In the genomic region with DNA sequence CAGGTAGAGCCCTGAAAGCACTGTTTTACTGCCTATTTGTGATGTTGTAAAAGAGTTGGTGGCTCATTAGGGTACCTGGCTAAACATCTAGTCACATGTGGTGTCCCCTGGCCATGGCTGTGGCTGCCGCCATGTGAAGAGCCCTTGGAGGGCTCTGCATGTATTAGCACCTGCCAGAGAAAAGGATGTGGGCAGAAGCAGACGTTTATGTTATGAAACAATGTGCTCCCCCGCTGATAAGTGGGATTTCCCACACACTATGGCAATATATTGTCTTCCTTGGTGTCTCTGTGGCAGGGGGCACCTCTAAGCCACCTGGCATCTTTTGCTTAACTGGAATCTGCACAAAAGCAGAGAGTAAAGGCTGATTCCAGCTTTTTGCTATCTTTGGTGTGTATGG, we compare ENCODE assay signal across 10 cellular contexts. TPM values are rescaled to one million over a fixed set of nuclear protein-coding genes. Genes with fewer than 3 reads are reported as not detected.
DNase-seq lines count a peak whose midpoint lies in the region; ATAC-seq and TF ChIP-seq lines count a peak whose summit lies in the region.
"Had no signal": no experiment of that assay in that cellular context is flagged by ENCODE, and none has a peak within 500 bp of the region (broad histone marks: within the 10 kb centered on the region; RNA-seq: fewer than 3 reads in every experiment).

No MANE protein-coding gene starts in this region.

- BruUV-seq in PC-3 (replicated peaks; lab: Mats Ljungman, UMichigan): no TSS peak

- H3K4me1 ChIP-seq in CD8-positive, alpha-beta memory T cell (ENCODE audit: insufficient read depth, low read length): peaks cover 48% of the 10 kb centered on the region
- H3K4me1 ChIP-seq in OCI-LY3 (ENCODE audit: low read length) (peaks cover 76% of the 10 kb centered on the region), duodenal mucosa (ENCODE audit: control insufficient read depth in 1 of 2, insufficient read depth in 2 of 2, low read length in 2 of 2) (peaks cover 32 to 52% of the 10 kb centered on the region in 2 donors), PC-3 (ENCODE audit: insufficient read depth, low read length) (peaks cover 14% of the 10 kb centered on the region)

- H3K9ac ChIP-seq in OCI-LY3 (ENCODE audit: low read length): peak overlapping the region; percentile 37; the same call in 1 of the 2 replicates
- no peak overlapping the region for H3K9ac ChIP-seq in duodenal mucosa (ENCODE audit: low read depth in 1 of 2, low read length in 2 of 2)
- no peak overlapping the region for H3K9ac ChIP-seq in PC-3 (ENCODE audit: low read length)

- peaks cover 8 to 70% (median 27%) of the 10 kb centered on the region in 3 donors for H3K36me3 Mint-ChIP-seq in CD8-positive, alpha-beta memory T cell
- H3K36me3 Mint-ChIP-seq in T-helper 2 cell treated with Interferon-gamma antibody and Interleukin-4, amounts not matched to agents 5 μg/mL and 100 μg/mL, for 36 hours (ENCODE audit: low read depth): peaks cover 14% of the 10 kb centered on the region

- H3K27ac Mint-ChIP-seq in CD8-positive, alpha-beta memory T cell: peak overlapping the region; percentile 36 to 95 (median 69)
- no peak overlapping the region for H3K27ac Mint-ChIP-seq in T-helper 2 cell treated with Interferon-gamma antibody and Interleukin-4, amounts not matched to agents 5 μg/mL and 100 μg/mL, for 36 hours

- CTCF ChIA-PET in CD8-positive, alpha-beta memory T cell (lab: Charles Lee): interaction anchor here (1.8 kb wide), 1 partner anchor 10 kb away, joined by 8 read pairs; no protein-coding TSS in a partner anchor
- CTCF ChIA-PET in PC-3 (lab: Charles Lee): no interaction called here

- H4K20me1 ChIP-seq in OCI-LY3 (ENCODE audit: insufficient read depth, low read length): no peaks in the 10 kb centered on the region; the same call in 1 of the 2 replicates
- H4K20me1 ChIP-seq in PC-3 (ENCODE audit: low read length): no peaks in the 10 kb centered on the region

- H3K27me3 Mint-ChIP-seq in CD8-positive, alpha-beta memory T cell: no peaks in the 10 kb centered on the region
- peaks cover 4% of the 10 kb centered on the region for H3K27me3 Mint-ChIP-seq in T-helper 2 cell treated with Interferon-gamma antibody and Interleukin-4, amounts not matched to agents 5 μg/mL and 100 μg/mL, for 36 hours (ENCODE audit: low read depth)

- ATAC-seq in GM21390 (IDR thresholded peaks at IDR 0.05; ENCODE audit: unreplicated experiment): peak; percentile 53
- no peak for ATAC-seq in PC-3

- no peaks in the 10 kb centered on the region for H3K36me3 ChIP-seq in CD8-positive, alpha-beta memory T cell (ENCODE audit: insufficient read depth, low read length)
- peaks cover 19% of the 10 kb centered on the region for H3K36me3 ChIP-seq in OCI-LY3 (replicated peaks; ENCODE audit: low read depth, low read length)
- no peaks in the 10 kb centered on the region for H3K36me3 ChIP-seq in duodenal mucosa (ENCODE audit: control insufficient read depth in 1 of 2, insufficient read depth in 2 of 2, low read length in 2 of 2)
- no peaks in the 10 kb centered on the region for H3K36me3 ChIP-seq in PC-3 (ENCODE audit: low read depth, low read length)
- H3K36me3 ChIP-seq in brain microvascular endothelial cell (replicated peaks): no peaks in the 10 kb centered on the region

- no peak overlapping the region for H3K27ac ChIP-seq in CD8-positive, alpha-beta memory T cell (ENCODE audit: low read depth, low read length)
- H3K27ac ChIP-seq in OCI-LY3 (ENCODE audit: low read length) (peak overlapping the region; percentile 48), duodenal mucosa (ENCODE audit: low read depth, low read length) (no peak overlapping the region), PC-3 (ENCODE audit: low read length) (no peak overlapping the region), brain microvascular endothelial cell (no peak overlapping the region)
- H3K27ac ChIP-seq: RWPE1 had no signal

- intact Hi-C loops in PC-3 (cut with micrococcal nuclease): no loop called here

- no peak overlapping the region for H2AFZ ChIP-seq in OCI-LY3 (ENCODE audit: low read depth, low read length)
- no peak overlapping the region for H2AFZ ChIP-seq in PC-3 (ENCODE audit: low read length)

- POLR2A ChIA-PET in CD8-positive, alpha-beta memory T cell (lab: Charles Lee): no interaction called here
- POLR2A ChIA-PET in PC-3 (lab: Charles Lee; ENCODE audit: unreplicated experiment): no interaction called here

- H3F3A ChIP-seq in PC-3 (ENCODE audit: low read length, unreplicated experiment): no peaks in the 10 kb centered on the region

- H3K9me2 ChIP-seq in PC-3 (replicated peaks; ENCODE audit: low read length): no peaks in the 10 kb centered on the region

- H3K9me3 Mint-ChIP-seq in CD8-positive, alpha-beta memory T cell: no peaks in the 10 kb centered on the region
- H3K9me3 Mint-ChIP-seq in T-helper 2 cell treated with Interferon-gamma antibody and Interleukin-4, amounts not matched to agents 5 μg/mL and 100 μg/mL, for 36 hours: no peaks in the 10 kb centered on the region

- in situ Hi-C loops in brain microvascular endothelial cell (cut with HindIII; ENCODE audit: low pct_ligation_motif_present, low sequenced_read_pairs): no loop called here

- H3K9me3 ChIP-seq in CD8-positive, alpha-beta memory T cell (ENCODE audit: low read length): no peaks in the 10 kb centered on the region
- peaks cover 10% of the 10 kb centered on the region; the same call in 1 of the 2 replicates for H3K9me3 ChIP-seq in OCI-LY3 (ENCODE audit: insufficient read depth, low read length)
- no peaks in the 10 kb centered on the region for H3K9me3 ChIP-seq in duodenal mucosa (ENCODE audit: control insufficient read depth in 1 of 2, low read length in 2 of 2)
- H3K9me3 ChIP-seq in PC-3 (ENCODE audit: low read length): no peaks in the 10 kb centered on the region

- peak; percentile 20 to 63 (median 29) for DNase-seq in CD8-positive, alpha-beta memory T cell
- DNase-seq in PC-3: no peak
- DNase-seq in T-helper 2 cell treated with Interferon-gamma antibody and Interleukin-4, amounts not matched to agents 5 μg/mL and 100 μg/mL, for 36 hours (ENCODE audit: low spot score): no peak
- DNase-seq in DMS114 treated with DMSO at 0.1 percent for 48 hours (lab: John Stamatoyannopoulos, UW; ENCODE audit: unreplicated experiment): no peak
- no peak for DNase-seq in brain microvascular endothelial cell
- DNase-seq: dermis blood vessel endothelial cell had no signal

- peaks cover 80 to 97% (median 95%) of the 10 kb centered on the region in 3 donors for H3K4me1 Mint-ChIP-seq in CD8-positive, alpha-beta memory T cell
- peaks cover 68% of the 10 kb centered on the region for H3K4me1 Mint-ChIP-seq in T-helper 2 cell treated with Interferon-gamma antibody and Interleukin-4, amounts not matched to agents 5 μg/mL and 100 μg/mL, for 36 hours (ENCODE audit: low read depth)

- H3K4me2 ChIP-seq in OCI-LY3 (ENCODE audit: low read length): peak overlapping the region; percentile 79
- no peak overlapping the region for H3K4me2 ChIP-seq in PC-3 (ENCODE audit: low read length)

- TF ChIP-seq CTCF in OCI-LY3 (IDR thresholded peaks at IDR 0.05; ENCODE audit: low read depth, low read length) (no peak), PC-3 (conservative IDR thresholded peaks at IDR 0.05; ENCODE audit: low read depth, low read length) (no peak), brain microvascular endothelial cell (IDR thresholded peaks at IDR 0.05; ENCODE audit: low read depth, low read length, missing control alignments) (no peak)

- H3K4me3 ChIP-seq in CD8-positive, alpha-beta memory T cell (ENCODE audit: low read length): no peak overlapping the region
- H3K4me3 ChIP-seq in OCI-LY3 (ENCODE audit: low read length): peak overlapping the region; percentile 39
- H3K4me3 ChIP-seq in duodenal mucosa (ENCODE audit: low read depth in 1 of 2, low read length in 2 of 2): peak overlapping the region; percentile 1
- H3K4me3 ChIP-seq in PC-3 (ENCODE audit: low read length): no peak overlapping the region
- H3K4me3 ChIP-seq in brain microvascular endothelial cell (ENCODE audit: low read depth, low read length): no peak overlapping the region

- H3K27me3 ChIP-seq in CD8-positive, alpha-beta memory T cell (ENCODE audit: insufficient read depth, low read length, poor library complexity, severe bottlenecking): no peaks in the 10 kb centered on the region
- H3K27me3 ChIP-seq in OCI-LY3 (ENCODE audit: low read depth, low read length) (no peaks in the 10 kb centered on the region), duodenal mucosa (ENCODE audit: control insufficient read depth in 1 of 2, insufficient read depth in 2 of 2, low read length in 2 of 2) (no peaks in the 10 kb centered on the region), PC-3 (ENCODE audit: low read length) (no peaks in the 10 kb centered on the region), brain microvascular endothelial cell (replicated peaks) (peaks cover 2% of the 10 kb centered on the region)

- peak overlapping the region; percentile 27 to 83 (median 64) for H3K4me3 Mint-ChIP-seq in CD8-positive, alpha-beta memory T cell
- H3K4me3 Mint-ChIP-seq in T-helper 2 cell treated with Interferon-gamma antibody and Interleukin-4, amounts not matched to agents 5 μg/mL and 100 μg/mL, for 36 hours: no peak overlapping the region

- peaks cover 30% of the 10 kb centered on the region for H3K79me2 ChIP-seq in OCI-LY3 (ENCODE audit: low read length)
- H3K79me2 ChIP-seq in PC-3 (ENCODE audit: low read length): no peaks in the 10 kb centered on the region

RNA-seq across cellular contexts. Expression of gene TENT5C, which starts 9.6 kb away (rescaled TPM):
- total RNA-seq in CD8-positive, alpha-beta memory T cell: 1 to 10 TPM; 3.7 to 4.1 TPM
- polyA plus RNA-seq in CD8-positive, alpha-beta memory T cell: 12.6 TPM
- 2.2 and 2.4 TPM in 2 replicates for total RNA-seq in PC-3 (2014; rRNA removed)

Comparison
In these comparisons a context has a peak if more than half of its experiments do, and no peak if none do; other contexts are left out.
1. DNase-seq: peak in CD8-positive, alpha-beta memory T cell (5 of 5); none in PC-3 (single experiment), T-helper 2 cell treated with Interferon-gamma antibody and Interleukin-4, amounts not matched to agents 5 μg/mL and 100 μg/mL, for 36 hours (single experiment), DMS114 treated with DMSO at 0.1 percent for 48 hours (single experiment) and brain microvascular endothelial cell (single experiment).
2. H3K4me3 ChIP-seq: peak in OCI-LY3 (single experiment) and duodenal mucosa (2 of 2); none in CD8-positive, alpha-beta memory T cell (single experiment), PC-3 (single experiment) and brain microvascular endothelial cell (single experiment).